In genomic region chrX:148600131-148600530, GRCh38 we compare ENCODE assay signal across 28 cellular contexts.
"Had no signal": no experiment of that assay in that cellular context is flagged by ENCODE, and none has a peak within 500 bp of the region (broad histone marks: within the 10 kb centered on the region; RNA-seq: fewer than 3 reads in every experiment).

No MANE protein-coding gene starts in this region.

- H3K4me1 Mint-ChIP-seq: activated CD8-positive, alpha-beta memory T cell treated with anti-CD3 and anti-CD28 coated beads, Interleukin-2, amount 10 ng/mL, durations not matched to agents 7 days and 5 days; central memory CD8-positive, alpha-beta T cell had no signal

- H3K9me3 ChIP-seq: ascending aorta, SJSA1 had no signal

- H3K4me3 ChIP-seq: ascending aorta, SJSA1 had no signal

- FAIRE-seq: RCC 7860 had no signal

- H3K36me3 ChIP-seq: ascending aorta, SJSA1 had no signal

- H3K36me3 Mint-ChIP-seq: activated CD8-positive, alpha-beta memory T cell treated with anti-CD3 and anti-CD28 coated beads, Interleukin-2, amount 10 ng/mL, durations not matched to agents 7 days and 5 days; activated naive CD4-positive, alpha-beta T cell treated with anti-CD3 and anti-CD28 coated beads, Interleukin-2, amount 50 U/mL, for 72 hours; brain had no signal

- H3K27ac Mint-ChIP-seq: activated B cell treated with CpG ODN at 0.5 μM for 24 hours; activated CD4-positive, alpha-beta T cell treated with anti-CD3 and anti-CD28 coated beads, Interleukin-2, amount 10 ng/mL, durations not matched to agents 24 days and 14 days; activated CD8-positive, alpha-beta memory T cell treated with anti-CD3 and anti-CD28 coated beads, Interleukin-2, amount 10 ng/mL, durations not matched to agents 7 days and 5 days; activated naive CD4-positive, alpha-beta T cell treated with anti-CD3 and anti-CD28 coated beads, Interleukin-2, amount 50 U/mL, for 72 hours; activated naive CD8-positive, alpha-beta T cell treated with anti-CD3 and anti-CD28 coated beads, Interleukin-2, amount 50 U/mL, for 24 hours; activated T-cell treated with anti-CD3 and anti-CD28 coated beads, Interleukin-2, amount 50 U/mL, for 24 hours; activated T-helper 1 cell treated with anti-CD3 and anti-CD28 coated beads, Interleukin-12 subunit alpha, Interleukin-12 subunit beta, Interleukin-2, Interleukin-4 antibody, amounts not matched to agents 30 ng/mL and 10 ng/mL and 1 ng/mL, durations not matched to agents 14 hours and 24 hours and 36 hours; T-helper 1 cell treated with Interleukin-12 subunit alpha and Interleukin-12 subunit beta and Interleukin-4 antibody, amounts not matched to agents 30 μg/mL and 1 μg/mL, for 36 hours had no signal

- H3K27ac ChIP-seq: ascending aorta, SJSA1 had no signal

- H3K9me3 Mint-ChIP-seq: activated B cell treated with CpG ODN at 0.5 μM for 24 hours; activated CD4-positive, alpha-beta T cell treated with anti-CD3 and anti-CD28 coated beads, Interleukin-2, amount 10 ng/mL, durations not matched to agents 24 days and 14 days; activated naive CD4-positive, alpha-beta T cell treated with anti-CD3 and anti-CD28 coated beads, Interleukin-2, amount 50 U/mL, for 72 hours; activated naive CD8-positive, alpha-beta T cell treated with anti-CD3 and anti-CD28 coated beads, Interleukin-2, amount 50 U/mL, for 24 hours; activated T-cell treated with anti-CD3 and anti-CD28 coated beads, Interleukin-2, amount 50 U/mL, for 24 hours; activated T-helper 1 cell treated with anti-CD3 and anti-CD28 coated beads, Interleukin-12 subunit alpha, Interleukin-12 subunit beta, Interleukin-2, Interleukin-4 antibody, amounts not matched to agents 30 ng/mL and 10 ng/mL and 1 ng/mL, durations not matched to agents 14 hours and 24 hours and 36 hours; central memory CD8-positive, alpha-beta T cell; T-helper 1 cell treated with Interleukin-12 subunit alpha and Interleukin-12 subunit beta and Interleukin-4 antibody, amounts not matched to agents 30 μg/mL and 1 μg/mL, for 36 hours had no signal

- H3K27me3 ChIP-seq: ascending aorta, SJSA1 had no signal

- H3K4me3 Mint-ChIP-seq: activated B cell treated with CpG ODN at 0.5 μM for 24 hours; activated CD4-positive, alpha-beta T cell treated with anti-CD3 and anti-CD28 coated beads, Interleukin-2, amount 10 ng/mL, durations not matched to agents 24 days and 14 days; activated CD8-positive, alpha-beta memory T cell treated with anti-CD3 and anti-CD28 coated beads, Interleukin-2, amount 10 ng/mL, durations not matched to agents 7 days and 5 days; activated naive CD8-positive, alpha-beta T cell treated with anti-CD3 and anti-CD28 coated beads, Interleukin-2, amount 50 U/mL, for 24 hours; activated T-cell treated with anti-CD3 and anti-CD28 coated beads, Interleukin-2, amount 50 U/mL, for 24 hours; activated T-helper 1 cell treated with anti-CD3 and anti-CD28 coated beads, Interleukin-12 subunit alpha, Interleukin-12 subunit beta, Interleukin-2, Interleukin-4 antibody, amounts not matched to agents 30 ng/mL and 10 ng/mL and 1 ng/mL, durations not matched to agents 14 hours and 24 hours and 36 hours; brain; central memory CD8-positive, alpha-beta T cell; T-helper 1 cell treated with Interleukin-12 subunit alpha and Interleukin-12 subunit beta and Interleukin-4 antibody, amounts not matched to agents 30 μg/mL and 1 μg/mL, for 36 hours had no signal

- H3K4me1 ChIP-seq: ascending aorta, SJSA1 had no signal

- DNase-seq: activated B cell treated with CpG ODN at 0.5 μM for 24 hours; activated CD4-positive, alpha-beta T cell treated with anti-CD3 and anti-CD28 coated beads for 1 hour; activated CD4-positive, alpha-beta T cell treated with anti-CD3 and anti-CD28 coated beads, Interleukin-2, amount 10 ng/mL, durations not matched to agents 24 days and 14 days; activated CD4-positive, alpha-beta T cell treated with anti-CD3 and anti-CD28 coated beads, Interleukin-2, amount 50 U/mL, for 48 hours; activated CD8-positive, alpha-beta memory T cell treated with anti-CD3 and anti-CD28 coated beads, Interleukin-2, amount 10 ng/mL, durations not matched to agents 7 days and 5 days; activated effector memory CD4-positive, alpha-beta T cell treated with anti-CD3 and anti-CD28 coated beads, Interleukin-2, amount 50 U/mL, for 16 hours; activated naive CD4-positive, alpha-beta T cell treated with Interleukin-2 at 50 U/mL for 16 hours; activated naive CD8-positive, alpha-beta T cell treated with anti-CD3 and anti-CD28 coated beads, Interleukin-2, amount 50 U/mL, for 24 hours; activated T-cell treated with anti-CD3 and anti-CD28 coated beads, Interleukin-2, amount 50 U/mL, for 24 hours; amniotic stem cell; KBM-7; NCI-H1105; NCI-H1694 treated with DMSO at 0.1 percent for 48 hours; NCI-H2029 treated with DMSO at 0.1 percent for 48 hours; NCI-H2227 treated with DMSO at 0.1 percent for 48 hours; NCI-H446 treated with DMSO at 0.1 percent for 48 hours; NCI-H526 treated with DMSO at 0.1 percent for 48 hours; PC-3; SHP77; SW 1271 had no signal

- H3K27me3 Mint-ChIP-seq: activated B cell treated with CpG ODN at 0.5 μM for 24 hours; activated CD4-positive, alpha-beta T cell treated with anti-CD3 and anti-CD28 coated beads, Interleukin-2, amount 10 ng/mL, durations not matched to agents 24 days and 14 days; activated naive CD8-positive, alpha-beta T cell treated with anti-CD3 and anti-CD28 coated beads, Interleukin-2, amount 50 U/mL, for 24 hours; brain had no signal
